Comparison of ENCODE assay signal across 8 cellular contexts in genomic region chr1:1574721-1575537, GRCh38.
DNase-seq lines count a peak whose midpoint lies in the region; ATAC-seq and TF ChIP-seq lines count a peak whose summit lies in the region.

SSU72 (minus strand) TSS chr1:1574863; CDS start chr1:1574557, 306 bp downstream.

- DNase-seq in AG08396 (ENCODE audit: low spot score) (peak; percentile 97), NCI-H446 (lab: John Stamatoyannopoulos, UW) (peak; percentile 72 to 97), cerebellar cortex (ENCODE audit: low spot score) (peak; percentile 86), kidney glomerular epithelial cell (lab: John Stamatoyannopoulos, UW) (peak; percentile 75)
- DNase-seq in activated CD4-positive, CD25-positive, alpha-beta regulatory T cell treated with anti-CD3 and anti-CD28 coated beads, Interleukin-2, amount 50 U/mL, for 72 hours: peak; percentile 92
- DNase-seq in stimulated activated CD4-positive, alpha-beta T cell treated with anti-CD3 and anti-CD28 coated beads, Interleukin-15, amount 100 ng/mL, for 48 hours (ENCODE audit: low read depth in 2 of 2): peak; percentile 90

- in situ Hi-C loops in GM18951 (cut with MboI; ENCODE audit: low sequenced_read_pairs, unreplicated experiment): no loop called here

- TF ChIP-seq POLR2A in GM18951 (IDR thresholded peaks at IDR 0.05; ENCODE audit: extremely low read depth, insufficient read depth, insufficient read length): peak; percentile 91

- ATAC-seq in HG03175 (IDR thresholded peaks at IDR 0.05; ENCODE audit: unreplicated experiment): peak; percentile 89

Comparison
In these comparisons a context has a peak if more than half of its experiments do, and no peak if none do; other contexts are left out.
1. Peak in every context shown above with its lines: DNase-seq and ATAC-seq.